Comparison of ENCODE assay signal across 29 cellular contexts in the genomic region with DNA sequence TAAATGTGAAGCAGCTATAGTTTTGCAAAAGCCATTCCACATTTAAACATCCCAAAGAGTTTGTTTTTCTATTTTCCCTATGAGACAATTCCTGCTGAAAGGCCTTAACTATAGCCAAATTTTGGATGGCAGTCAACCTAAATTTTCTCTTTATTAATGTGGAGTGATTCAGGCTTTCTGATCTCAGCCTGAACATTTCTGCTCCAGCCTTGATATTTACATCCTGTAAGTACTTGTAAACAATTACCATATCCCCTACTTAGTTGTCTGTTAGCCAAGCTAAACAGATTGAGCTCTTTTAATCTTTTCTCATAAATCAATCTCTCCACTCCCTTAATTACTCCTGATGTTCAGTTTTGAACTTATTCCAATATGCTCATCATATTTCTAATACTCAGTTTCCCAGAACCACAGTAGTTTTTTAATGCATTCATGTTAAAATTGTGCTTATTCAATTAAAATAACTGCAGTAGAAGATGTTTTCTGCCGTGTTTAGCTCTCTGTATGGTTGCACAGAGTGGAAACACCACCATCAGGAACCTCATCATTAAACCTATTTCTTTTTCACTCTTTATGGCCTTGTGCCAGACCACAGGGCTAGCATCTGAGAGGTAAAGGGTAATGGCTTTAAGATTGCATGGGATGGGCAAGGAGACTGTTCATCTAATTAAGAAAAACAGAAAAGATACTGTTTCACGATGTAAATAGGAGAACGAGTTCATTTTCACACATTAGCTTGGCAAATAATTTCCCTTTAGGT.
DNase-seq lines count a peak whose midpoint lies in the region; ATAC-seq and TF ChIP-seq lines count a peak whose summit lies in the region.
"Had no signal": no experiment of that assay in that cellular context is flagged by ENCODE, and none has a peak within 500 bp of the region (broad histone marks: within the 10 kb centered on the region; RNA-seq: fewer than 3 reads in every experiment).

No MANE protein-coding gene starts in this region.

- no TSS peak for BruUV-seq in Caco-2 (replicated peaks; lab: Mats Ljungman, UMichigan)

- ATAC-seq in SK-N-SH treated with all-trans-retinoic acid at 6 μM for 48 hours: no peak
- ATAC-seq in HG03159 (IDR thresholded peaks at IDR 0.05; ENCODE audit: unreplicated experiment): no peak
- ATAC-seq in HG03342 (IDR thresholded peaks at IDR 0.05; ENCODE audit: unreplicated experiment): no peak
- ATAC-seq: activated naive CD8-positive, alpha-beta T cell treated with anti-CD3 and anti-CD28 coated beads, Interleukin-2, amount 50 U/mL, for 24 hours; gastrocnemius medialis; left ventricle myocardium superior; natural killer cell; Panc1; upper lobe of right lung had no signal

- no peak overlapping the region for H3K4me2 ChIP-seq in SK-N-SH

- H3K27me3 Mint-ChIP-seq in Caco-2 (ENCODE audit: insufficient read depth, unreplicated experiment): no peaks in the 10 kb centered on the region
- H3K27me3 Mint-ChIP-seq: activated naive CD8-positive, alpha-beta T cell treated with anti-CD3 and anti-CD28 coated beads, Interleukin-2, amount 50 U/mL, for 24 hours; activated T-cell treated with anti-CD3 and anti-CD28 coated beads, Interleukin-2, amount 50 U/mL, for 24 hours; CD4-positive, alpha-beta memory T cell had no signal

- no peak for TF ChIP-seq CTCF in SK-N-SH (IDR thresholded peaks at IDR 0.05)
- no peak for TF ChIP-seq CTCF in Caco-2 (IDR thresholded peaks at IDR 0.05; ENCODE audit: insufficient read depth in 1 of 2, low read depth in 1 of 2, low read length in 1 of 2, severe bottlenecking in 1 of 2, unreplicated experiment in 1 of 2)
- TF ChIP-seq CTCF in GM13977 (IDR thresholded peaks at IDR 0.05; ENCODE audit: extremely low read depth, insufficient read depth, missing control alignments): no peak

- H3K79me2 ChIP-seq in SK-N-SH (ENCODE audit: insufficient read depth): no peaks in the 10 kb centered on the region

- H3K4me1 ChIP-seq in SK-N-SH (ENCODE audit: control insufficient read depth in 1 of 2, insufficient read depth in 2 of 2, low read depth in 1 of 2, low read length in 1 of 2) (no peaks in the 10 kb centered on the region; a peak in 2 of 4 replicates), Caco-2 (no peaks in the 10 kb centered on the region)
- H3K4me1 ChIP-seq: gastrocnemius medialis, SJCRH30, upper lobe of right lung had no signal

- H3K36me3 ChIP-seq in SK-N-SH (replicated peaks in 1 of 2; ENCODE audit: control insufficient read depth in 1 of 2, insufficient read depth in 2 of 2, low read length in 1 of 2) (no peaks in the 10 kb centered on the region), Caco-2 (ENCODE audit: control insufficient read depth, insufficient read depth, low read length) (no peaks in the 10 kb centered on the region)
- H3K36me3 ChIP-seq: brain microvascular endothelial cell, gastrocnemius medialis, SJCRH30, upper lobe of right lung had no signal

- no peaks in the 10 kb centered on the region for H4K20me1 ChIP-seq in SK-N-SH (ENCODE audit: insufficient read depth)

- H3K9ac ChIP-seq in SK-N-SH: no peak overlapping the region

- CTCF ChIA-PET in SK-N-SH (lab: Yijun Ruan, JAX): no interaction called here
- CTCF ChIA-PET in Caco-2 (lab: Charles Lee): no interaction called here

- intact Hi-C loops in Caco-2 (cut with micrococcal nuclease; ENCODE audit: unreplicated experiment): no loop called here

- H3K27ac ChIP-seq in SK-N-SH (ENCODE audit: low read depth in 2 of 2, low read length in 1 of 2): peak overlapping the region in 1 of 2 experiments; percentile 16; a peak in 1 of 4 replicates
- H3K27ac ChIP-seq: brain microvascular endothelial cell, gastrocnemius medialis, SJCRH30, skin epidermis, upper lobe of right lung had no signal

- no peaks in the 10 kb centered on the region for H3K4me1 Mint-ChIP-seq in Caco-2 (ENCODE audit: low read depth, unreplicated experiment)
- H3K4me1 Mint-ChIP-seq: activated naive CD8-positive, alpha-beta T cell treated with anti-CD3 and anti-CD28 coated beads, Interleukin-2, amount 50 U/mL, for 24 hours; CD4-positive, alpha-beta memory T cell; natural killer cell had no signal

- no peak for TF ChIP-seq RAD21 in SK-N-SH (IDR thresholded peaks at IDR 0.05; ENCODE audit: low read length)

- H3K4me3 Mint-ChIP-seq in Caco-2 (ENCODE audit: unreplicated experiment): no peak overlapping the region
- H3K4me3 Mint-ChIP-seq: activated naive CD8-positive, alpha-beta T cell treated with anti-CD3 and anti-CD28 coated beads, Interleukin-2, amount 50 U/mL, for 24 hours; activated T-cell treated with anti-CD3 and anti-CD28 coated beads, Interleukin-2, amount 50 U/mL, for 24 hours; CD4-positive, alpha-beta memory T cell; natural killer cell had no signal

- DNase-seq in SK-N-SH: no peak
- peak; percentile 75 to 83 for DNase-seq in NCI-H524 (lab: John Stamatoyannopoulos, UW)
- peak; percentile 48 for DNase-seq in astrocyte of the hippocampus (ENCODE audit: low read depth, low spot score)
- DNase-seq in Caco-2: no peak
- DNase-seq in GM13977 (ENCODE audit: low spot score): no peak
- DNase-seq: activated CD4-positive, alpha-beta T cell treated with anti-CD3 and anti-CD28 coated beads for 48 hours; activated gamma-delta T cell treated with Interleukin-2 at 50 U/mL for 16 hours; activated naive CD8-positive, alpha-beta T cell treated with anti-CD3 and anti-CD28 coated beads, Interleukin-2, amount 50 U/mL, for 24 hours; activated T-cell treated with anti-CD3 and anti-CD28 coated beads, Interleukin-2, amount 50 U/mL, for 24 hours; AML-193; brain microvascular endothelial cell; CD4-positive, alpha-beta memory T cell; DND-41; effector CD4-positive, alpha-beta T cell; gastrocnemius medialis; GOT3; left ventricle myocardium superior; midbrain; natural killer cell; NCI-H774; stimulated activated CD4-positive, alpha-beta T cell treated with anti-CD3 and anti-CD28 coated beads, Interleukin-2, amount 100 ng/mL, for 24 hours; T-helper 1 cell; upper lobe of right lung had no signal

- POLR2A ChIA-PET in SK-N-SH (lab: Yijun Ruan, JAX): no interaction called here
- POLR2A ChIA-PET in Caco-2 (lab: Charles Lee): no interaction called here

- no peaks in the 10 kb centered on the region for H3K36me3 Mint-ChIP-seq in Caco-2 (ENCODE audit: insufficient read depth, unreplicated experiment)
- H3K36me3 Mint-ChIP-seq: CD4-positive, alpha-beta memory T cell; natural killer cell had no signal

- WGBS in SK-N-SH (ENCODE audit: low lambda C conversion rate): 34% methylated on average over 3 of the region's 3 CpGs

- H3K9me3 ChIP-seq in SK-N-SH (no peaks in the 10 kb centered on the region), Caco-2 (no peaks in the 10 kb centered on the region)
- H3K9me3 ChIP-seq: gastrocnemius medialis, SJCRH30, upper lobe of right lung had no signal

- H3K27me3 ChIP-seq in SK-N-SH (ENCODE audit: insufficient read depth) (no peaks in the 10 kb centered on the region), Caco-2 (replicated peaks; ENCODE audit: control insufficient read depth, insufficient read depth, low read length) (no peaks in the 10 kb centered on the region)
- H3K27me3 ChIP-seq: brain microvascular endothelial cell, gastrocnemius medialis, SJCRH30, upper lobe of right lung had no signal

- H3K9me3 Mint-ChIP-seq in Caco-2 (ENCODE audit: unreplicated experiment): no peaks in the 10 kb centered on the region

- H3F3A ChIP-seq in SK-N-SH (replicated peaks; ENCODE audit: insufficient read depth): no peaks in the 10 kb centered on the region

- TF ChIP-seq EP300 in SK-N-SH (IDR thresholded peaks at IDR 0.05; ENCODE audit: borderline replicate concordance in 1 of 2, low read depth in 1 of 2, low read length in 1 of 2): no peak

- H3K4me3 ChIP-seq in SK-N-SH (ENCODE audit: low read depth in 2 of 2, low read length in 1 of 2) (no peak overlapping the region), Caco-2 (ENCODE audit: low read depth, low read length) (no peak overlapping the region)
- H3K4me3 ChIP-seq: gastrocnemius medialis, SJCRH30, skin epidermis, upper lobe of right lung had no signal

- no peaks in the 10 kb centered on the region for H3K9me2 ChIP-seq in SK-N-SH

- in situ Hi-C loops in GM13977 (cut with MboI; ENCODE audit: low pct_unique_long_range_greater_than_20kb, low sequenced_read_pairs, unreplicated experiment): no loop called here

- H3K27ac Mint-ChIP-seq in Caco-2 (ENCODE audit: unreplicated experiment): no peak overlapping the region
- H3K27ac Mint-ChIP-seq: activated naive CD8-positive, alpha-beta T cell treated with anti-CD3 and anti-CD28 coated beads, Interleukin-2, amount 50 U/mL, for 24 hours; activated T-cell treated with anti-CD3 and anti-CD28 coated beads, Interleukin-2, amount 50 U/mL, for 24 hours; CD4-positive, alpha-beta memory T cell; natural killer cell had no signal

- H2AFZ ChIP-seq in SK-N-SH (ENCODE audit: low read depth): no peak overlapping the region

TF ChIP-seq in SK-N-SH treated with all-trans-retinoic acid at 6 μM for 48 hours, 23 proteins besides CTCF, POLR2A, EP300 and RAD21:
- TF ChIP-seq ISL1 (CRISPR knock-in tag; IDR thresholded peaks at IDR 0.05) (peak; percentile 57), GLIS3 (CRISPR knock-in tag; IDR thresholded peaks at IDR 0.05) (no peak)

TF ChIP-seq in SK-N-SH, 30 proteins besides CTCF, POLR2A, EP300 and RAD21 (continues in another document):
- TF ChIP-seq, protein P1, sequence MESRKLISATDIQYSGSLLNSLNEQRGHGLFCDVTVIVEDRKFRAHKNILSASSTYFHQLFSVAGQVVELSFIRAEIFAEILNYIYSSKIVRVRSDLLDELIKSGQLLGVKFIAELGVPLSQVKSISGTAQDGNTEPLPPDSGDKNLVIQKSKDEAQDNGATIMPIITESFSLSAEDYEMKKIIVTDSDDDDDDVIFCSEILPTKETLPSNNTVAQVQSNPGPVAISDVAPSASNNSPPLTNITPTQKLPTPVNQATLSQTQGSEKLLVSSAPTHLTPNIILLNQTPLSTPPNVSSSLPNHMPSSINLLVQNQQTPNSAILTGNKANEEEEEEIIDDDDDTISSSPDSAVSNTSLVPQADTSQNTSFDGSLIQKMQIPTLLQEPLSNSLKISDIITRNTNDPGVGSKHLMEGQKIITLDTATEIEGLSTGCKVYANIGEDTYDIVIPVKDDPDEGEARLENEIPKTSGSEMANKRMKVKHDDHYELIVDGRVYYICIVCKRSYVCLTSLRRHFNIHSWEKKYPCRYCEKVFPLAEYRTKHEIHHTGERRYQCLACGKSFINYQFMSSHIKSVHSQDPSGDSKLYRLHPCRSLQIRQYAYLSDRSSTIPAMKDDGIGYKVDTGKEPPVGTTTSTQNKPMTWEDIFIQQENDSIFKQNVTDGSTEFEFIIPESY (IDR thresholded peaks at IDR 0.05; ENCODE audit: borderline replicate concordance, low read depth): no peak
- TF ChIP-seq TCF12 (IDR thresholded peaks at IDR 0.05) (no peak), MXI1 (IDR thresholded peaks at IDR 0.05; ENCODE audit: low read depth, low read length) (no peak), FOXM1 (IDR thresholded peaks at IDR 0.05; ENCODE audit: low read depth) (no peak), YY1 (IDR thresholded peaks at IDR 0.05; ENCODE audit: low read depth) (no peak), FOXJ3 (CRISPR knock-in tag; IDR thresholded peaks at IDR 0.05) (no peak), RFX5 (IDR thresholded peaks at IDR 0.05; ENCODE audit: low read length) (no peak), MAX (IDR thresholded peaks at IDR 0.05; ENCODE audit: low read depth) (no peak)

Comparison
In these comparisons a context has a peak if more than half of its experiments do, and no peak if none do; other contexts are left out.
1. DNase-seq: peak in NCI-H524 (2 of 2) and astrocyte of the hippocampus (single experiment); none in SK-N-SH (single experiment), Caco-2 (0 of 2) and GM13977 (single experiment).